ENCODE assay signal across 14 cellular contexts in genomic region chr14:23660290-23661226, GRCh38. TPM values are rescaled to one million over a fixed set of nuclear protein-coding genes. Genes with fewer than 3 reads are reported as not detected.
DNase-seq lines count a peak whose midpoint lies in the region; ATAC-seq and TF ChIP-seq lines count a peak whose summit lies in the region.
"Had no signal": no experiment of that assay in that cellular context is flagged by ENCODE, and none has a peak within 500 bp of the region (broad histone marks: within the 10 kb centered on the region; RNA-seq: fewer than 3 reads in every experiment).

No MANE protein-coding gene starts in this region.

- H3K27ac ChIP-seq in H9 (ENCODE audit: insufficient read length, low read depth, low read length) (no peak overlapping the region), breast epithelium (no peak overlapping the region)

- H3K9ac ChIP-seq in H9 (ENCODE audit: extremely low read depth, insufficient read length, low read length), result no peak overlapping the region

- no peak for ATAC-seq in Right ventricle myocardium inferior

- H3K9me3 ChIP-seq in H9 (ENCODE audit: control insufficient read depth, low read depth, low read length), result no peaks in the 10 kb centered on the region
- no peaks in the 10 kb centered on the region for H3K9me3 ChIP-seq in breast epithelium

- no peak overlapping the region; the same call in 1 of the 2 replicates for H3K14ac ChIP-seq in H9 (ENCODE audit: insufficient read depth, low read length)

- H2BK120ac ChIP-seq in H9 (ENCODE audit: low read depth, low read length, poor library complexity, severe bottlenecking), result no peak overlapping the region

- H3T11ph ChIP-seq in H9 (ENCODE audit: low read length), result no peak overlapping the region

- H2BK20ac ChIP-seq in H9 (ENCODE audit: low read depth, low read length, poor library complexity, severe bottlenecking), result no peak overlapping the region

- no peak overlapping the region for H2BK5ac ChIP-seq in H9 (ENCODE audit: insufficient read length, low read length)

- TF ChIP-seq CTCF in H9 (conservative IDR thresholded peaks at IDR 0.05) (no peak), brain (conservative IDR thresholded peaks at IDR 0.05) (no peak), breast epithelium (IDR thresholded peaks at IDR 0.05) (no peak)

- DNase-seq in DMS53 (lab: John Stamatoyannopoulos, UW) (peak; percentile 5), DMS53 treated with DMSO at 0.1 percent for 48 hours (lab: John Stamatoyannopoulos, UW; ENCODE audit: unreplicated experiment) (no peak), H9 (peak; percentile 19), breast epithelium (ENCODE audit: low spot score in 2 of 2) (no peak), T-helper 1 cell (no peak), Right ventricle myocardium inferior (ENCODE audit: missing footprints) (no peak)
- peak; percentile 12 for DNase-seq in stimulated activated CD8-positive, alpha-beta memory T cell treated with anti-CD3 and anti-CD28 coated beads, Interleukin-12 subunit alpha, Interleukin-12 subunit beta, amount 100 ng/mL, for 1 hour (ENCODE audit: low read depth)
- DNase-seq: 8988T; activated naive CD4-positive, alpha-beta T cell treated with anti-CD3 and anti-CD28 coated beads, Interleukin-2, amount 10 ng/mL, durations not matched to agents 7 days and 5 days; DMS79 treated with DMSO at 0.1 percent for 48 hours; H7; NCI-H187 treated with DMSO at 0.1 percent for 48 hours; stimulated activated naive CD4-positive, alpha-beta T cell treated with Interleukin-2 at 50 U/mL for 16 hours had no signal

- H3K4me2 ChIP-seq in H9 (ENCODE audit: insufficient read depth, insufficient read length, low read length), result no peak overlapping the region

- H2AFZ ChIP-seq in H9 (ENCODE audit: low read length), result no peak overlapping the region

- H3K27ac Mint-ChIP-seq in H9 (no peak overlapping the region), brain (peak overlapping the region; percentile 8 to 88 (median 70))
- H3K27ac Mint-ChIP-seq: activated naive CD4-positive, alpha-beta T cell treated with anti-CD3 and anti-CD28 coated beads, Interleukin-2, amount 10 ng/mL, durations not matched to agents 7 days and 5 days had no signal

- H3K4me3 Mint-ChIP-seq in H9, result no peak overlapping the region
- H3K4me3 Mint-ChIP-seq in brain, result no peak overlapping the region
- H3K4me3 Mint-ChIP-seq: activated naive CD4-positive, alpha-beta T cell treated with anti-CD3 and anti-CD28 coated beads, Interleukin-2, amount 10 ng/mL, durations not matched to agents 7 days and 5 days had no signal

- H3K79me2 ChIP-seq in H9 (ENCODE audit: insufficient read depth, low read length), result no peaks in the 10 kb centered on the region

- TF ChIP-seq POLR2A in breast epithelium (IDR thresholded peaks at IDR 0.05), result no peak

- H3K56ac ChIP-seq in H9 (ENCODE audit: insufficient read length, low read depth, low read length), result no peak overlapping the region

- H3K4me3 ChIP-seq in breast epithelium, result no peak overlapping the region

- peaks cover 0 to 39% of the 10 kb centered on the region in 2 experiments; a peak in 2 of 5 replicates for H3K9me3 Mint-ChIP-seq in H9
- H3K9me3 Mint-ChIP-seq in brain, result peaks cover 0 to 2% (median 0%) of the 10 kb centered on the region in 5 experiments
- H3K9me3 Mint-ChIP-seq: activated naive CD4-positive, alpha-beta T cell treated with anti-CD3 and anti-CD28 coated beads, Interleukin-2, amount 10 ng/mL, durations not matched to agents 7 days and 5 days had no signal

- H4K91ac ChIP-seq in H9 (ENCODE audit: insufficient read length, low read depth, low read length), result no peak overlapping the region

- H3K36me3 Mint-ChIP-seq in H9 (ENCODE audit: insufficient read depth in 1 of 3, low read depth in 3 of 3), result no peaks in the 10 kb centered on the region
- H3K36me3 Mint-ChIP-seq in brain, result no peaks in the 10 kb centered on the region
- H3K36me3 Mint-ChIP-seq: activated naive CD4-positive, alpha-beta T cell treated with anti-CD3 and anti-CD28 coated beads, Interleukin-2, amount 10 ng/mL, durations not matched to agents 7 days and 5 days had no signal

- H4K20me1 ChIP-seq in H9 (ENCODE audit: control insufficient read depth, insufficient read depth, insufficient read length), result no peaks in the 10 kb centered on the region

- H3K4ac ChIP-seq in H9 (ENCODE audit: low read depth, low read length), result no peak overlapping the region

- H3K23ac ChIP-seq in H9 (ENCODE audit: insufficient read length, low read depth, low read length), result no peak overlapping the region

- no peak overlapping the region for H2BK12ac ChIP-seq in H9 (ENCODE audit: insufficient read length, low read depth, low read length)

- H3K79me1 ChIP-seq in H9 (ENCODE audit: insufficient read depth, low read depth, low read length, poor library complexity, severe bottlenecking), result no peaks in the 10 kb centered on the region

- WGBS in H9 (ENCODE audit: extremely low coverage, insufficient read length, low lambda C conversion rate), result no CpG with 5 or more reads among the region's 11 CpGs

- H3K36me3 ChIP-seq in breast epithelium, result no peaks in the 10 kb centered on the region

- intact Hi-C loops in breast epithelium (cut with DNase I; ENCODE audit: low total_unique reads) (no loop called here), Right ventricle myocardium inferior (cut with DNase I) (no loop called here)

- no peak overlapping the region for H4K8ac ChIP-seq in H9 (replicated peaks; ENCODE audit: insufficient read length, low read depth, low read length)

- H3K4me1 Mint-ChIP-seq in H9 (no peaks in the 10 kb centered on the region), brain (peaks cover 37% of the 10 kb centered on the region)
- H3K4me1 Mint-ChIP-seq: activated naive CD4-positive, alpha-beta T cell treated with anti-CD3 and anti-CD28 coated beads, Interleukin-2, amount 10 ng/mL, durations not matched to agents 7 days and 5 days had no signal

- no peaks in the 10 kb centered on the region for H3K23me2 ChIP-seq in H9 (ENCODE audit: insufficient read length, low read depth, low read length, poor library complexity, severe bottlenecking)

- H3K4me1 ChIP-seq in H9 (ENCODE audit: insufficient read depth, low read length) (no peaks in the 10 kb centered on the region), breast epithelium (no peaks in the 10 kb centered on the region)

- no peak overlapping the region for H2AK5ac ChIP-seq in H9 (ENCODE audit: insufficient read length, low read length)

- no peak overlapping the region for H2BK15ac ChIP-seq in H9 (ENCODE audit: low read depth, low read length)

- no peak overlapping the region for H4K5ac ChIP-seq in H9 (ENCODE audit: insufficient read length, low read depth, low read length)

- no peak overlapping the region for H3K18ac ChIP-seq in H9 (ENCODE audit: insufficient read length, low read depth, low read length)

- H3K27me3 ChIP-seq in H9 (ENCODE audit: insufficient read depth, low read length), result no peaks in the 10 kb centered on the region
- no peaks in the 10 kb centered on the region for H3K27me3 ChIP-seq in breast epithelium

- peaks cover 9% of the 10 kb centered on the region for H3K27me3 Mint-ChIP-seq in H9 (ENCODE audit: low read depth)
- H3K27me3 Mint-ChIP-seq in brain, result peaks cover 11% of the 10 kb centered on the region

RNA-seq across cellular contexts. Expression of gene DHRS2, which starts 24.4 kb away (rescaled TPM):
- total RNA-seq in H9 (2021), result 0.66 and 0.77 TPM in 2 replicates
- 0.25 TPM for polyA plus RNA-seq in brain (ENCODE audit: insufficient read depth, low read depth, low replicate concordance)
- 1 to 10 TPM in 2 of 3 donors, not detected in 1; 4.6 to 9.4 TPM for total RNA-seq in breast epithelium
- not detected for total RNA-seq in Right ventricle myocardium inferior

Comparison
In these comparisons a context has a peak if more than half of its experiments do, and no peak if none do; other contexts are left out.
1. DNase-seq: peak in DMS53 (single experiment), H9 (single experiment) and stimulated activated CD8-positive, alpha-beta memory T cell treated with anti-CD3 and anti-CD28 coated beads, Interleukin-12 subunit alpha, Interleukin-12 subunit beta, amount 100 ng/mL, for 1 hour (single experiment); none in DMS53 treated with DMSO at 0.1 percent for 48 hours (single experiment), breast epithelium (0 of 2), T-helper 1 cell (0 of 5) and Right ventricle myocardium inferior (single experiment).
2. H3K27ac Mint-ChIP-seq: peak in brain (5 of 5); none in H9 (0 of 3).